Comparison of ENCODE assay signal across 34 cellular contexts in genomic region chr11:27313157-27313821, GRCh38. TPM values are rescaled to one million over a fixed set of nuclear protein-coding genes. Genes with fewer than 3 reads are reported as not detected.
DNase-seq lines count a peak whose midpoint lies in the region; ATAC-seq, FAIRE-seq and TF ChIP-seq lines count a peak whose summit lies in the region.
"Had no signal": no experiment of that assay in that cellular context is flagged by ENCODE, and none has a peak within 500 bp of the region (broad histone marks: within the 10 kb centered on the region; RNA-seq: fewer than 3 reads in every experiment).

No MANE protein-coding gene starts in this region.

- no peaks in the 10 kb centered on the region for H4K20me1 ChIP-seq in astrocyte (ENCODE audit: insufficient read depth, low read length)

- peaks cover 49% of the 10 kb centered on the region for H3K4me1 ChIP-seq in A549
- peaks cover 6% of the 10 kb centered on the region for H3K4me1 ChIP-seq in astrocyte (ENCODE audit: insufficient read depth, low read length)
- H3K4me1 ChIP-seq in testis, result no peaks in the 10 kb centered on the region
- no peaks in the 10 kb centered on the region for H3K4me1 ChIP-seq in SJCRH30
- H3K4me1 ChIP-seq: Peyer's patch, psoas muscle, transverse colon had no signal

- H3K4me2 ChIP-seq in A549, result peak overlapping the region; percentile 80
- no peak overlapping the region for H3K4me2 ChIP-seq in astrocyte (ENCODE audit: low read length)
- H3K4me2 ChIP-seq: KMS-11 had no signal

- H3K9me3 ChIP-seq in A549 (no peaks in the 10 kb centered on the region), astrocyte (ENCODE audit: insufficient read depth, low read depth, low read length) (no peaks in the 10 kb centered on the region), testis (no peaks in the 10 kb centered on the region), SJCRH30 (replicated peaks) (no peaks in the 10 kb centered on the region)
- H3K9me3 ChIP-seq: neutrophil, Peyer's patch, psoas muscle, transverse colon had no signal

- FAIRE-seq in A549 (lab: Jason Lieb, UNC) (no peak), astrocyte (lab: Jason Lieb, UNC) (peak; percentile 74)
- FAIRE-seq: colon, frontal cortex had no signal

- TF ChIP-seq POLR2A in A549 (IDR thresholded peaks at IDR 0.05; ENCODE audit: low read length) (no peak), testis (IDR thresholded peaks at IDR 0.05) (no peak)

- H3K79me2 ChIP-seq in astrocyte (ENCODE audit: insufficient read depth, low read length), result no peaks in the 10 kb centered on the region

- no peaks in the 10 kb centered on the region for H3K9me3 Mint-ChIP-seq in HFFc6
- H3K9me3 Mint-ChIP-seq in astrocyte (ENCODE audit: unreplicated experiment), result no peaks in the 10 kb centered on the region
- H3K9me3 Mint-ChIP-seq: activated CD4-positive, alpha-beta T cell treated with anti-CD3 and anti-CD28 coated beads, Interleukin-2, amount 10 ng/mL, durations not matched to agents 7 days and 5 days; CD4-positive, alpha-beta T cell; naive thymus-derived CD4-positive, alpha-beta T cell; T-cell had no signal

- 81% methylated on average over 2 of the region's 2 CpGs for WGBS in A549 (ENCODE audit: missing lambda C conversion rate)
- WGBS in testis, 2 donors, result 75 to 79% methylated on average over 2 of the region's 2 CpGs

- peak overlapping the region; percentile 61 to 68 for H3K27ac ChIP-seq in A549
- H3K27ac ChIP-seq in astrocyte (ENCODE audit: low read depth, low read length), result no peak overlapping the region
- H3K27ac ChIP-seq in testis, result no peak overlapping the region
- no peak overlapping the region for H3K27ac ChIP-seq in SJCRH30
- H3K27ac ChIP-seq: cardiac muscle cell, KMS-11, neutrophil, Peyer's patch, psoas muscle, transverse colon had no signal

- H3K36me3 Mint-ChIP-seq in HFFc6 (ENCODE audit: low read depth) (no peaks in the 10 kb centered on the region), astrocyte (ENCODE audit: low read depth, unreplicated experiment) (no peaks in the 10 kb centered on the region)
- H3K36me3 Mint-ChIP-seq: activated naive CD8-positive, alpha-beta T cell; naive thymus-derived CD4-positive, alpha-beta T cell; T-cell had no signal

- H3K4me3 ChIP-seq in A549 (no peak overlapping the region), astrocyte (ENCODE audit: insufficient read depth, low read depth, low read length) (no peak overlapping the region), testis (no peak overlapping the region), SJCRH30 (no peak overlapping the region)
- H3K4me3 ChIP-seq: cardiac muscle cell, Peyer's patch, psoas muscle, transverse colon had no signal

- no peak for TF ChIP-seq EP300 in A549 (IDR thresholded peaks at IDR 0.05)

- intact Hi-C loops in testis (cut with DNase I; ENCODE audit: low total_unique reads), result no loop called here

- DNase-seq in A549 (ENCODE audit: low read depth in 1 of 2, low spot score in 1 of 2) (no peak), HFFc6 (peak; percentile 27), astrocyte (ENCODE audit: low read depth) (no peak), fibroblast of the conjunctiva (ENCODE audit: low read depth) (peak; percentile 43), testis (no peak), SJCRH30 (no peak), NCI-H510A (lab: John Stamatoyannopoulos, UW) (no peak)
- DNase-seq in stimulated activated naive CD4-positive, alpha-beta T cell treated with Interleukin-2 at 50 U/mL for 16 hours (lab: John Stamatoyannopoulos, UW), result no peak
- DNase-seq: 8988T; activated CD4-positive, alpha-beta T cell treated with anti-CD3 and anti-CD28 coated beads, Interleukin-2, amount 10 ng/mL, durations not matched to agents 7 days and 5 days; activated effector memory CD4-positive, alpha-beta T cell treated with Interleukin-2 at 50 U/mL for 16 hours; AML-193; aorta; CD4-positive, alpha-beta T cell; effector CD4-positive, alpha-beta T cell; H7; MM.1S; naive thymus-derived CD4-positive, alpha-beta T cell; NCI-H1417; NCI-H2081; NCI-H226; NCI-H748 treated with DMSO at 0.1 percent for 48 hours; Peyer's patch; psoas muscle; SIG-M5; stimulated activated CD4-positive, alpha-beta T cell treated with anti-CD3 and anti-CD28 coated beads, Interleukin-4, amount 100 ng/mL, for 24 hours; T-cell; transverse colon had no signal

- CTCF ChIA-PET in A549 (lab: Yijun Ruan, JAX), result interaction anchor here (0.7 to 2.9 kb wide), 2 partner anchors 18 to 172 kb away, joined by 3 to 11 read pairs; no protein-coding TSS in a partner anchor

- no peak overlapping the region for H3K9ac ChIP-seq in astrocyte (ENCODE audit: low read length)
- H3K9ac ChIP-seq: KMS-11 had no signal

- POLR2A ChIA-PET in A549 (lab: Yijun Ruan, JAX), result no interaction called here

- no peak overlapping the region for H3K4me3 Mint-ChIP-seq in HFFc6
- no peak overlapping the region for H3K4me3 Mint-ChIP-seq in astrocyte (ENCODE audit: unreplicated experiment)
- H3K4me3 Mint-ChIP-seq: activated CD4-positive, alpha-beta T cell treated with anti-CD3 and anti-CD28 coated beads, Interleukin-2, amount 10 ng/mL, durations not matched to agents 7 days and 5 days; activated naive CD8-positive, alpha-beta T cell; CD4-positive, alpha-beta T cell; naive thymus-derived CD4-positive, alpha-beta T cell; T-cell had no signal

- H3K27ac Mint-ChIP-seq in HFFc6, result no peak overlapping the region
- H3K27ac Mint-ChIP-seq in astrocyte (ENCODE audit: unreplicated experiment), result no peak overlapping the region
- H3K27ac Mint-ChIP-seq: activated CD4-positive, alpha-beta T cell treated with anti-CD3 and anti-CD28 coated beads, Interleukin-2, amount 10 ng/mL, durations not matched to agents 7 days and 5 days; activated naive CD8-positive, alpha-beta T cell; CD4-positive, alpha-beta T cell; naive thymus-derived CD4-positive, alpha-beta T cell; T-cell had no signal

- H3K4me1 Mint-ChIP-seq in HFFc6 (ENCODE audit: low read depth) (peaks cover 38% of the 10 kb centered on the region), astrocyte (ENCODE audit: low read depth, unreplicated experiment) (peaks cover 8% of the 10 kb centered on the region)
- H3K4me1 Mint-ChIP-seq: activated CD4-positive, alpha-beta T cell treated with anti-CD3 and anti-CD28 coated beads, Interleukin-2, amount 10 ng/mL, durations not matched to agents 7 days and 5 days; naive thymus-derived CD4-positive, alpha-beta T cell; T-cell had no signal

- H3K27me3 Mint-ChIP-seq in HFFc6 (ENCODE audit: insufficient read depth) (no peaks in the 10 kb centered on the region; the same call in 1 of the 2 replicates), astrocyte (ENCODE audit: low read depth, unreplicated experiment) (no peaks in the 10 kb centered on the region)
- H3K27me3 Mint-ChIP-seq: activated CD4-positive, alpha-beta T cell treated with anti-CD3 and anti-CD28 coated beads, Interleukin-2, amount 10 ng/mL, durations not matched to agents 7 days and 5 days; CD4-positive, alpha-beta T cell had no signal

- no peaks in the 10 kb centered on the region for H3K27me3 ChIP-seq in astrocyte (ENCODE audit: insufficient read depth, low read length)
- no peaks in the 10 kb centered on the region for H3K27me3 ChIP-seq in testis
- H3K27me3 ChIP-seq in SJCRH30, result no peaks in the 10 kb centered on the region
- H3K27me3 ChIP-seq: cardiac muscle cell, neutrophil, Peyer's patch, transverse colon had no signal

- TF ChIP-seq CTCF in A549 (IDR thresholded peaks at IDR 0.05), result no peak
- TF ChIP-seq CTCF in HFFc6 (IDR thresholded peaks at IDR 0.05), result no peak
- no peak for TF ChIP-seq CTCF in astrocyte (IDR thresholded peaks at IDR 0.05; ENCODE audit: insufficient read depth, low read depth, low read length)
- TF ChIP-seq CTCF in testis (IDR thresholded peaks at IDR 0.05), result no peak

- no peak for TF ChIP-seq RAD21 in A549 (conservative IDR thresholded peaks at IDR 0.05 in 1 of 2, IDR thresholded peaks at IDR 0.05 in 1 of 2)

- no peak overlapping the region for H2AFZ ChIP-seq in astrocyte (ENCODE audit: low read depth, low read length)

- no peaks in the 10 kb centered on the region for H3K36me3 ChIP-seq in astrocyte (ENCODE audit: insufficient read depth, low read length)
- no peaks in the 10 kb centered on the region for H3K36me3 ChIP-seq in testis (ENCODE audit: low read depth, missing control alignments)
- no peaks in the 10 kb centered on the region for H3K36me3 ChIP-seq in SJCRH30
- H3K36me3 ChIP-seq: cardiac muscle cell, neutrophil, Peyer's patch, transverse colon had no signal

- no peak for ATAC-seq in A549
- ATAC-seq: naive thymus-derived CD4-positive, alpha-beta T cell; psoas muscle; T-cell had no signal

TF ChIP-seq in A549, 52 proteins besides CTCF, POLR2A, EP300 and RAD21:
- TF ChIP-seq NFE2L2 (conservative IDR thresholded peaks at IDR 0.05; ENCODE audit: low read length) (no peak), CEBPB (IDR thresholded peaks at IDR 0.05) (no peak), MAFK (IDR thresholded peaks at IDR 0.05; ENCODE audit: partially characterized antibody) (peak; percentile 63)

RNA-seq across cellular contexts. Expression of gene CCDC34, which starts 49.7 kb away (rescaled TPM):
- polyA plus RNA-seq in A549 (2011; rRNA removed) (33.1 and 35.9 TPM in 2 replicates), A549 (2017; fragmentation: RNase III; extraction: RNeasy Plus Mini Kit Qiagen cat#74134 plus additional on column Dnase treatment) (31.4 to 32.0 TPM (median 31.6 TPM) in 3 replicates), testis (ENCODE audit: insufficient read depth, low read depth, low replicate concordance) (15.2 TPM)
- 20.9 and 23.7 TPM in 2 replicates for polyA plus RNA-seq in A549 (2012; cell fraction: cytosol; rRNA removed)
- 12.1 and 13.2 TPM in 2 replicates for polyA plus RNA-seq in A549 (2012; cell fraction: nucleus; rRNA removed)
- 6.8 and 7.7 TPM in 2 replicates for polyA minus RNA-seq in A549 (2011; rRNA and poly(A)+ RNA removed)
- total RNA-seq in HFFc6 (2021; fragmentation: NEBNext Ultra II Directional; extraction: Animal tissue kit (Norgen Biotek cat#: 25700)), result 10 to 100 TPM in 5 of 6 experiments, 1 to 10 TPM in 1; 7.9 to 18.7 (median 13.9) TPM
- total RNA-seq in astrocyte (11.7 and 12.8 TPM in 2 replicates), testis (10 to 100 TPM; 24.2 to 40.9 TPM)
- 50.1 and 58.8 TPM in 2 replicates for total RNA-seq in SJCRH30 (2014; rRNA removed; shearing (Covaris generic))

Comparison
In these comparisons a context has a peak if more than half of its experiments do, and no peak if none do; other contexts are left out.
1. DNase-seq: peak in HFFc6 (single experiment) and fibroblast of the conjunctiva (single experiment); none in A549 (0 of 2), astrocyte (single experiment), stimulated activated naive CD4-positive, alpha-beta T cell treated with Interleukin-2 at 50 U/mL for 16 hours (single experiment), testis (single experiment), SJCRH30 (0 of 2) and NCI-H510A (single experiment).
2. H3K27ac ChIP-seq: peak in A549 (2 of 2); none in astrocyte (single experiment), testis (0 of 2) and SJCRH30 (single experiment).